ENCODE assay signal across 8 cellular contexts in the genomic region with DNA sequence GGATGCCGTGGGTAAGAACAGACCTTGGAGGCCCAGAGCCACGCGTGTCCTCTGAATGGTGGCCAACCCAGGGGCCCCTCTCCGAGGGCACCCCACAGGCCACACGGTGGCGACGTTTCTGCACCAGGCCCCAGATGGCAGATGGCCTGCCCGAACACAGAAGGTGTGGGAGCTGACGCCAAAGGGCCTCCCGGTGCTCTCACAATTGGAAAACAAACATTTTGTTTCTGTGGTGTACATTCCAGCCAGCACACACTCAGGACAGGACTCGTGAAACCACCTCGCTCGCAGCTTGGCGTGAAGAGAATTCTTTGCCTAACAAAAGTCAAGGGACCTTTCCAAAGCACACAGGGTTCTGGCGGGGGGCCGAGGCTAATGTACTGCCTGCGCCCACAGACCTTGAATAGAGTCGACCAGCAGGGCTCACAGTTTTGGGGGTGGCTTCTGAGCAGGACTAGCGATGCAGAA.
DNase-seq lines count a peak whose midpoint lies in the region; ATAC-seq and TF ChIP-seq lines count a peak whose summit lies in the region.

No MANE protein-coding gene starts in this region.

- peaks cover 4 to 40% of the 10 kb centered on the region in 2 donors for H3K4me1 ChIP-seq in esophagus (ENCODE audit: control insufficient read depth in 2 of 2, insufficient read depth in 2 of 2, low read length in 1 of 2)

- H3K4me3 Mint-ChIP-seq in WTC11 (no peak overlapping the region), progenitor cell of endocrine pancreas (ENCODE audit: low read depth) (no peak overlapping the region)

- DNase-seq in NCI-H345 (lab: John Stamatoyannopoulos, UW): peak; percentile 32
- no peak for DNase-seq in NCI-H345 treated with DMSO at 0.1 percent for 48 hours (lab: John Stamatoyannopoulos, UW; ENCODE audit: unreplicated experiment)
- DNase-seq in WTC11 (ENCODE audit: low spot score): peak; percentile 48
- DNase-seq in progenitor cell of endocrine pancreas (ENCODE audit: low spot score, unreplicated experiment): no peak

- H3K9me3 Mint-ChIP-seq in WTC11: peaks cover 6% of the 10 kb centered on the region
- H3K9me3 Mint-ChIP-seq in progenitor cell of endocrine pancreas (ENCODE audit: low read depth): no peaks in the 10 kb centered on the region

- CTCF ChIA-PET in WTC11 (lab: Charles Lee): interaction anchor here (0.6 to 2.6 kb wide), 12 partner anchors 11 to 202 kb away, joined by 3 to 32 read pairs (median 3); no protein-coding TSS in a partner anchor

- peak overlapping the region; percentile 88 to 93 for H3K27ac ChIP-seq in esophagus (ENCODE audit: low read depth in 2 of 2, low read length in 1 of 2)

- POLR2A ChIA-PET in WTC11 (lab: Charles Lee): no interaction called here

- H3K36me3 Mint-ChIP-seq in WTC11 (peaks cover 6% of the 10 kb centered on the region), progenitor cell of endocrine pancreas (ENCODE audit: insufficient read depth) (peaks cover 8% of the 10 kb centered on the region)

- no peak for TF ChIP-seq CTCF in WTC11 (IDR thresholded peaks at IDR 0.05)
- peak; percentile 40 for TF ChIP-seq CTCF in progenitor cell of endocrine pancreas (IDR thresholded peaks at IDR 0.05; ENCODE audit: unreplicated experiment)

- H3K4me1 Mint-ChIP-seq in WTC11: peaks cover 22% of the 10 kb centered on the region
- peaks cover 13% of the 10 kb centered on the region for H3K4me1 Mint-ChIP-seq in progenitor cell of endocrine pancreas (ENCODE audit: low read depth)

- H3K27me3 Mint-ChIP-seq in WTC11 (ENCODE audit: low read depth): no peaks in the 10 kb centered on the region
- H3K27me3 Mint-ChIP-seq in progenitor cell of endocrine pancreas: no peaks in the 10 kb centered on the region

- WGBS in esophagus, 2 donors: 43 to 49% methylated on average over 19 of the region's 19 CpGs

- no peak overlapping the region for H3K27ac Mint-ChIP-seq in WTC11
- H3K27ac Mint-ChIP-seq in progenitor cell of endocrine pancreas: no peak overlapping the region

- H3K9me3 ChIP-seq in esophagus (ENCODE audit: control insufficient read depth in 2 of 2, insufficient read depth in 1 of 2, low read depth in 1 of 2, low read length in 1 of 2): no peaks in the 10 kb centered on the region

- H3K27me3 ChIP-seq in esophagus (ENCODE audit: control insufficient read depth in 1 of 2, insufficient read depth in 2 of 2, low read length in 2 of 2): no peaks in the 10 kb centered on the region

- peaks cover 0 to 3% of the 10 kb centered on the region in 2 donors for H3K36me3 ChIP-seq in esophagus (ENCODE audit: control insufficient read depth in 2 of 2, insufficient read depth in 2 of 2, low read length in 1 of 2)

- H3K4me3 ChIP-seq in esophagus (ENCODE audit: low read depth in 1 of 2, low read length in 2 of 2): no peak overlapping the region

- ATAC-seq in WTC11: peak; percentile 18; the same call in 1 of the 2 replicates
- ATAC-seq in HG02642 (IDR thresholded peaks at IDR 0.05; ENCODE audit: poor library complexity, unreplicated experiment): no peak
- no peak for ATAC-seq in GM19452 (IDR thresholded peaks at IDR 0.05; ENCODE audit: unreplicated experiment)
- no peak for ATAC-seq in HG03342 (IDR thresholded peaks at IDR 0.05; ENCODE audit: unreplicated experiment)

TF ChIP-seq in WTC11, 78 proteins besides CTCF, POLR2A, EP300 and RAD21:
- TF ChIP-seq GTF2I (CRISPR knock-in tag; conservative IDR thresholded peaks at IDR 0.05): no peak
- no peak for TF ChIP-seq CREB1 (CRISPR knock-in tag; IDR thresholded peaks at IDR 0.05)
- no peak for TF ChIP-seq NFATC4 (CRISPR knock-in tag; IDR thresholded peaks at IDR 0.05)
- TF ChIP-seq, protein P1, sequence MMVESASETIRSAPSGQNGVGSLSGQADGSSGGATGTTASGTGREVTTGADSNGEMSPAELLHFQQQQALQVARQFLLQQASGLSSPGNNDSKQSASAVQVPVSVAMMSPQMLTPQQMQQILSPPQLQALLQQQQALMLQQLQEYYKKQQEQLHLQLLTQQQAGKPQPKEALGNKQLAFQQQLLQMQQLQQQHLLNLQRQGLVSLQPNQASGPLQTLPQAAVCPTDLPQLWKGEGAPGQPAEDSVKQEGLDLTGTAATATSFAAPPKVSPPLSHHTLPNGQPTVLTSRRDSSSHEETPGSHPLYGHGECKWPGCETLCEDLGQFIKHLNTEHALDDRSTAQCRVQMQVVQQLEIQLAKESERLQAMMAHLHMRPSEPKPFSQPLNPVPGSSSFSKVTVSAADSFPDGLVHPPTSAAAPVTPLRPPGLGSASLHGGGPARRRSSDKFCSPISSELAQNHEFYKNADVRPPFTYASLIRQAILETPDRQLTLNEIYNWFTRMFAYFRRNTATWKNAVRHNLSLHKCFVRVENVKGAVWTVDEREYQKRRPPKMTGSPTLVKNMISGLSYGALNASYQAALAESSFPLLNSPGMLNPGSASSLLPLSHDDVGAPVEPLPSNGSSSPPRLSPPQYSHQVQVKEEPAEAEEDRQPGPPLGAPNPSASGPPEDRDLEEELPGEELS (CRISPR knock-in tag; IDR thresholded peaks at IDR 0.05): no peak
- TF ChIP-seq ZNF416 (CRISPR knock-in tag; IDR thresholded peaks at IDR 0.05): no peak
- TF ChIP-seq ZNF317 (CRISPR knock-in tag; IDR thresholded peaks at IDR 0.05; ENCODE audit: borderline replicate concordance, low read depth): no peak
- TF ChIP-seq, protein P2, sequence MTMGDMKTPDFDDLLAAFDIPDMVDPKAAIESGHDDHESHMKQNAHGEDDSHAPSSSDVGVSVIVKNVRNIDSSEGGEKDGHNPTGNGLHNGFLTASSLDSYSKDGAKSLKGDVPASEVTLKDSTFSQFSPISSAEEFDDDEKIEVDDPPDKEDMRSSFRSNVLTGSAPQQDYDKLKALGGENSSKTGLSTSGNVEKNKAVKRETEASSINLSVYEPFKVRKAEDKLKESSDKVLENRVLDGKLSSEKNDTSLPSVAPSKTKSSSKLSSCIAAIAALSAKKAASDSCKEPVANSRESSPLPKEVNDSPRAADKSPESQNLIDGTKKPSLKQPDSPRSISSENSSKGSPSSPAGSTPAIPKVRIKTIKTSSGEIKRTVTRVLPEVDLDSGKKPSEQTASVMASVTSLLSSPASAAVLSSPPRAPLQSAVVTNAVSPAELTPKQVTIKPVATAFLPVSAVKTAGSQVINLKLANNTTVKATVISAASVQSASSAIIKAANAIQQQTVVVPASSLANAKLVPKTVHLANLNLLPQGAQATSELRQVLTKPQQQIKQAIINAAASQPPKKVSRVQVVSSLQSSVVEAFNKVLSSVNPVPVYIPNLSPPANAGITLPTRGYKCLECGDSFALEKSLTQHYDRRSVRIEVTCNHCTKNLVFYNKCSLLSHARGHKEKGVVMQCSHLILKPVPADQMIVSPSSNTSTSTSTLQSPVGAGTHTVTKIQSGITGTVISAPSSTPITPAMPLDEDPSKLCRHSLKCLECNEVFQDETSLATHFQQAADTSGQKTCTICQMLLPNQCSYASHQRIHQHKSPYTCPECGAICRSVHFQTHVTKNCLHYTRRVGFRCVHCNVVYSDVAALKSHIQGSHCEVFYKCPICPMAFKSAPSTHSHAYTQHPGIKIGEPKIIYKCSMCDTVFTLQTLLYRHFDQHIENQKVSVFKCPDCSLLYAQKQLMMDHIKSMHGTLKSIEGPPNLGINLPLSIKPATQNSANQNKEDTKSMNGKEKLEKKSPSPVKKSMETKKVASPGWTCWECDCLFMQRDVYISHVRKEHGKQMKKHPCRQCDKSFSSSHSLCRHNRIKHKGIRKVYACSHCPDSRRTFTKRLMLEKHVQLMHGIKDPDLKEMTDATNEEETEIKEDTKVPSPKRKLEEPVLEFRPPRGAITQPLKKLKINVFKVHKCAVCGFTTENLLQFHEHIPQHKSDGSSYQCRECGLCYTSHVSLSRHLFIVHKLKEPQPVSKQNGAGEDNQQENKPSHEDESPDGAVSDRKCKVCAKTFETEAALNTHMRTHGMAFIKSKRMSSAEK (CRISPR knock-in tag; IDR thresholded peaks at IDR 0.05; ENCODE audit: borderline replicate concordance): no peak
- TF ChIP-seq, protein P3, sequence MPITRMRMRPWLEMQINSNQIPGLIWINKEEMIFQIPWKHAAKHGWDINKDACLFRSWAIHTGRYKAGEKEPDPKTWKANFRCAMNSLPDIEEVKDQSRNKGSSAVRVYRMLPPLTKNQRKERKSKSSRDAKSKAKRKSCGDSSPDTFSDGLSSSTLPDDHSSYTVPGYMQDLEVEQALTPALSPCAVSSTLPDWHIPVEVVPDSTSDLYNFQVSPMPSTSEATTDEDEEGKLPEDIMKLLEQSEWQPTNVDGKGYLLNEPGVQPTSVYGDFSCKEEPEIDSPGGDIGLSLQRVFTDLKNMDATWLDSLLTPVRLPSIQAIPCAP (CRISPR knock-in tag; IDR thresholded peaks at IDR 0.05): no peak
- TF ChIP-seq RORB (CRISPR knock-in tag; IDR thresholded peaks at IDR 0.05): no peak

Comparison
In these comparisons a context has a peak if more than half of its experiments do, and no peak if none do; other contexts are left out.
1. DNase-seq: peak in NCI-H345 (single experiment) and WTC11 (single experiment); none in NCI-H345 treated with DMSO at 0.1 percent for 48 hours (single experiment) and progenitor cell of endocrine pancreas (single experiment).